6 cellular contexts compared by ENCODE assay signal in the genomic region with DNA sequence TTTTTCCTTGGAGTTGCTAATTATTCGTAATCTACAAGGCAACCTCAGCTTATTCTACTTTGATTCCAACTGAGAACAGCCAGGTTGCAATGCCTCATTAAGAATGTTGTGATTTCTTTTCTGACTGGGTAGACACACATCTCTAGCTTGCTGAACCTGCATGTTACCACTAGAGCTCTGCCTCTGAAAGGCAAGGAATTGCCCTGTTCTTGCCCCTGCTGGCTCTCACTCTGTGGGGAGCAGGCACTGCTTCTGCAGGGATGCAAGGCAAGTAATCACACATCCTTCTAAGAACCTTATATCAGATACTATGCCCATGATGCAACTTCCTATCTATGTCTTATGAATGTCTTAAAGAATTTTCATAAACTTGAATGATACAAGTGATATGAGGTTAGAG.
"Had no signal": no experiment of that assay in that cellular context is flagged by ENCODE, and none has a peak within 500 bp of the region (broad histone marks: within the 10 kb centered on the region; RNA-seq: fewer than 3 reads in every experiment).

No MANE protein-coding gene starts in this region.

- H3K27me3 Mint-ChIP-seq: IgD-negative memory B cell had no signal

- H3K4me1 Mint-ChIP-seq: IgD-negative memory B cell had no signal

- DNase-seq: GOT3, H9, HCEC 1CT, KBM-7 had no signal

- H3K9me3 Mint-ChIP-seq: H9 had no signal

- H3K4me3 Mint-ChIP-seq: H9, IgD-negative memory B cell had no signal

- H3K27ac Mint-ChIP-seq: H9, IgD-negative memory B cell had no signal

- H3K36me3 Mint-ChIP-seq: IgD-negative memory B cell had no signal

- ATAC-seq: HepG2 had no signal
